9 cellular contexts compared by ENCODE assay signal in genomic region chr1:245079021-245079609, GRCh38.
DNase-seq lines count a peak whose midpoint lies in the region; ATAC-seq and TF ChIP-seq lines count a peak whose summit lies in the region.
"Had no signal": no experiment of that assay in that cellular context is flagged by ENCODE, and none has a peak within 500 bp of the region (broad histone marks: within the 10 kb centered on the region; RNA-seq: fewer than 3 reads in every experiment).

No MANE protein-coding gene starts in this region.

- in situ Hi-C loops in brain microvascular endothelial cell (cut with HindIII; ENCODE audit: low pct_ligation_motif_present, low sequenced_read_pairs), result no loop called here

- H3K36me3 Mint-ChIP-seq in nephron (ENCODE audit: low read depth), result peaks cover 21% of the 10 kb centered on the region

- peak; percentile 61 for TF ChIP-seq CTCF in brain microvascular endothelial cell (IDR thresholded peaks at IDR 0.05; ENCODE audit: low read depth, low read length, missing control alignments)
- TF ChIP-seq CTCF in nephron (IDR thresholded peaks at IDR 0.05; ENCODE audit: unreplicated experiment in 3 of 3), result peak; percentile 61 to 78 (median 61)
- no peak for TF ChIP-seq CTCF in omental fat pad (IDR thresholded peaks at IDR 0.05)

- H3K27ac Mint-ChIP-seq in nephron, result no peak overlapping the region
- H3K27ac Mint-ChIP-seq: activated B cell treated with CpG ODN at 0.5 μM for 24 hours had no signal

- no peaks in the 10 kb centered on the region for H3K36me3 ChIP-seq in brain microvascular endothelial cell (replicated peaks)

- H3K4me3 Mint-ChIP-seq in nephron, result no peak overlapping the region
- H3K4me3 Mint-ChIP-seq: activated B cell treated with CpG ODN at 0.5 μM for 24 hours had no signal

- H3K4me1 Mint-ChIP-seq in nephron, result peaks cover 8% of the 10 kb centered on the region
- H3K4me1 Mint-ChIP-seq: activated B cell treated with CpG ODN at 0.5 μM for 24 hours had no signal

- no peaks in the 10 kb centered on the region for H3K27me3 ChIP-seq in brain microvascular endothelial cell (replicated peaks)

- no peak overlapping the region for H3K4me3 ChIP-seq in brain microvascular endothelial cell (ENCODE audit: low read depth, low read length)

- H3K27me3 Mint-ChIP-seq in nephron (ENCODE audit: low read depth), result no peaks in the 10 kb centered on the region
- H3K27me3 Mint-ChIP-seq: activated B cell treated with CpG ODN at 0.5 μM for 24 hours had no signal

- peak; percentile 49 for DNase-seq in GM03348 (ENCODE audit: low spot score)
- peak; percentile 15 for DNase-seq in MV-4-11 (lab: John Stamatoyannopoulos, UW)
- peak; percentile 55 for DNase-seq in brain microvascular endothelial cell
- DNase-seq in ureter (ENCODE audit: low spot score), result no peak
- DNase-seq in activated T-cell treated with anti-CD3 and anti-CD28 coated beads for 4 hours, result no peak
- DNase-seq in omental fat pad (ENCODE audit: low spot score), result no peak
- DNase-seq: activated B cell treated with CpG ODN at 0.5 μM for 24 hours had no signal

- ATAC-seq in GM21515 (IDR thresholded peaks at IDR 0.05; ENCODE audit: unreplicated experiment), result no peak
- no peak for ATAC-seq in omental fat pad (ENCODE audit: low FRiP score)

- peaks cover 6% of the 10 kb centered on the region for H3K9me3 Mint-ChIP-seq in nephron
- H3K9me3 Mint-ChIP-seq: activated B cell treated with CpG ODN at 0.5 μM for 24 hours had no signal

- H3K27ac ChIP-seq in brain microvascular endothelial cell, result no peak overlapping the region

Comparison
In these comparisons a context has a peak if more than half of its experiments do, and no peak if none do; other contexts are left out.
1. DNase-seq: peak in GM03348 (single experiment), MV-4-11 (single experiment) and brain microvascular endothelial cell (single experiment); none in ureter (single experiment), activated T-cell treated with anti-CD3 and anti-CD28 coated beads for 4 hours (single experiment) and omental fat pad (single experiment).
2. CTCF ChIP-seq: peak in brain microvascular endothelial cell (single experiment) and nephron (3 of 3); none in omental fat pad (0 of 3).